In genomic region chr3:184248454-184249411, GRCh38 we compare ENCODE assay signal across 8 cellular contexts. TPM values are rescaled to one million over a fixed set of nuclear protein-coding genes. Genes with fewer than 3 reads are reported as not detected.
DNase-seq lines count a peak whose midpoint lies in the region; ATAC-seq and TF ChIP-seq lines count a peak whose summit lies in the region.

Gene ALG3 (minus strand): TSS chr3:184248962. CDS start chr3:184248940, 22 bp downstream.

- intact Hi-C loops in heart left ventricle (cut with DNase I) (loop anchor here (1.0 to 10.0 kb wide), 20 partner anchors 22 to 366 kb away; partner anchors contain the start of genes ABCC5 (in 4 of the 10), ABCF3 (in 4 of the 10), EIF2B5 (in 3 of the 10) and DVL3 (in 2 of the 10)), posterior cingulate gyrus (cut with DNase I) (loop anchor here (2.0 to 10.0 kb wide), 2 partner anchors 62 to 114 kb away; partner anchors contain the start of genes ABCF3 and EIF2B5), transverse colon (cut with DNase I; ENCODE audit: low total_unique reads) (no loop called here)

- peak; percentile 74 for DNase-seq in GDM1 (lab: John Stamatoyannopoulos, UW)
- DNase-seq in HCEC 1CT: peak; percentile 82
- DNase-seq in NB4 (ENCODE audit: low read depth): peak; percentile 92
- peak; percentile 69 to 87 (median 79) for DNase-seq in T-helper 1 cell
- DNase-seq in heart left ventricle: peak; percentile 84 to 91 (median 86)
- peak; percentile 73 to 97 (median 83) for DNase-seq in posterior cingulate gyrus
- DNase-seq in transverse colon: peak; percentile 89

- H3K4me1 ChIP-seq in heart left ventricle (peaks cover 0 to 22% (median 11%) of the 10 kb centered on the region in 12 donors), transverse colon (peaks cover 10 to 19% (median 15%) of the 10 kb centered on the region in 4 donors)

- no peaks in the 10 kb centered on the region for H3K27me3 ChIP-seq in heart left ventricle
- H3K27me3 ChIP-seq in transverse colon: no peaks in the 10 kb centered on the region

- no peaks in the 10 kb centered on the region for H3K9me3 ChIP-seq in heart left ventricle
- H3K9me3 ChIP-seq in transverse colon: no peaks in the 10 kb centered on the region

- no peak for TF ChIP-seq EP300 in transverse colon (IDR thresholded peaks at IDR 0.05; ENCODE audit: low read depth)

- H3K27ac ChIP-seq in adipose tissue (ENCODE audit: low read depth, low read length) (peak within 1 kb of the TSS; percentile 68), heart left ventricle (peak within 1 kb of the TSS in 11 of 12 donors; percentile 70 to 96 (median 82)), transverse colon (peak within 1 kb of the TSS; percentile 82 to 89 (median 88))

- TF ChIP-seq POLR2A in NB4 (IDR thresholded peaks at IDR 0.05; ENCODE audit: extremely low read depth, insufficient read length): peak; percentile 67
- peak in 1 of 2 donors; percentile 62 for TF ChIP-seq POLR2A in heart left ventricle (IDR thresholded peaks at IDR 0.05)
- TF ChIP-seq POLR2A in transverse colon (IDR thresholded peaks at IDR 0.05): peak; percentile 59

- 0 to 1% (median 0%) methylated on average over 39 to 49 of the region's 49 CpGs for WGBS in adipose tissue, 3 donors
- 0 to 1% (median 0%) methylated on average over 24 to 49 of the region's 49 CpGs for WGBS in heart left ventricle, 4 donors
- 0 to 2% methylated on average over 15 to 32 of the region's 49 CpGs for WGBS in transverse colon (ENCODE audit: low coverage in 1 of 2), 2 donors

- in situ Hi-C loops in transverse colon (cut with MboI; ENCODE audit: low pct_ligation_motif_present in 1 of 4, low pct_unique_long_range_greater_than_20kb in 1 of 4, low sequenced_read_pairs in 3 of 4): loop anchor here in 3 of 4 donors (25.0 kb wide), 2 partner anchors 111 to 361 kb away; partner anchors contain the start of genes PARL (in 3 of the 3) and EIF2B5 (in 1 of the 3)

- H3K36me3 ChIP-seq in heart left ventricle: peaks cover 0 to 21% (median 19%) of the 10 kb centered on the region in 9 donors
- peaks cover 0 to 16% (median 4%) of the 10 kb centered on the region in 4 donors for H3K36me3 ChIP-seq in transverse colon

- no peak for TF ChIP-seq CTCF in NB4 (IDR thresholded peaks at IDR 0.05; ENCODE audit: low read depth, low read length)
- peak in 1 of 12 donors; percentile 16 for TF ChIP-seq CTCF in heart left ventricle (IDR thresholded peaks at IDR 0.05)
- no peak for TF ChIP-seq CTCF in transverse colon (IDR thresholded peaks at IDR 0.05)

- ATAC-seq in heart left ventricle: peak; percentile 83 to 87 (median 84)

- H3K4me3 ChIP-seq in NB4 (ENCODE audit: low read depth, low read length) (peak within 1 kb of the TSS; percentile 83), heart left ventricle (peak within 1 kb of the TSS; percentile 47 to 99 (median 82)), transverse colon (peak within 1 kb of the TSS; percentile 56 to 89 (median 80))

RNA-seq across cellular contexts. Expression of gene ALG3, which starts in this region (rescaled TPM):
- 10 to 100 TPM; 22.6 to 43.9 (median 35.4) TPM for polyA plus RNA-seq in adipose tissue
- total RNA-seq in heart left ventricle: 10 to 100 TPM; 10.9 to 49.1 (median 17.0) TPM
- 10 to 100 TPM; 15.5 to 68.1 TPM for polyA plus RNA-seq in heart left ventricle
- total RNA-seq in transverse colon: 10 to 100 TPM; 37.3 to 67.3 (median 52.2) TPM

Comparison
In these comparisons a context has a peak if more than half of its experiments do, and no peak if none do; other contexts are left out.
1. Peak in every context shown above with its lines: DNase-seq, ATAC-seq, H3K4me3 ChIP-seq and H3K27ac ChIP-seq.